8 cellular contexts compared by ENCODE assay signal in genomic region chr1:205631010-205631726, GRCh38. TPM values are rescaled to one million over a fixed set of nuclear protein-coding genes. Genes with fewer than 3 reads are reported as not detected.
DNase-seq lines count a peak whose midpoint lies in the region; ATAC-seq and TF ChIP-seq lines count a peak whose summit lies in the region.

No MANE protein-coding gene starts in this region.

- intact Hi-C loops in PC-9 (cut with micrococcal nuclease; ENCODE audit: unreplicated experiment) (no loop called here), esophagus muscularis mucosa (cut with DNase I) (no loop called here)

- H3K27me3 Mint-ChIP-seq in activated T-cell treated with anti-CD3 and anti-CD28 coated beads, Interleukin-2, amount 50 U/mL, for 4 hours (ENCODE audit: low read depth): no peaks in the 10 kb centered on the region
- H3K27me3 Mint-ChIP-seq in naive B cell: no peaks in the 10 kb centered on the region

- peak; percentile 87 for DNase-seq in DMS79 (lab: John Stamatoyannopoulos, UW)
- DNase-seq in KG1 (lab: John Stamatoyannopoulos, UW): peak; percentile 62
- DNase-seq in PC-9: peak; percentile 73 to 81
- DNase-seq in activated T-cell treated with anti-CD3 and anti-CD28 coated beads, Interleukin-2, amount 50 U/mL, for 4 hours: peak; percentile 74
- DNase-seq in esophagus muscularis mucosa (ENCODE audit: extremely low spot score): peak; percentile 92
- DNase-seq in naive B cell: peak; percentile 83
- DNase-seq in stimulated activated effector memory CD8-positive, alpha-beta T cell treated with anti-CD3 and anti-CD28 coated beads, Interleukin-12 subunit alpha, Interleukin-12 subunit beta, amount 100 ng/mL, for 72 hours (ENCODE audit: low spot score in 2 of 2): peak; percentile 49 to 87

- H3K4me3 ChIP-seq in PC-9 (peak overlapping the region; percentile 92), esophagus muscularis mucosa (peak overlapping the region; percentile 73 to 89 (median 81))

- peaks cover 5% of the 10 kb centered on the region; the same call in 1 of the 2 replicates for H3K36me3 ChIP-seq in PC-9 (ENCODE audit: low read depth)
- no peaks in the 10 kb centered on the region for H3K36me3 ChIP-seq in esophagus muscularis mucosa

- peak overlapping the region; percentile 88 for H3K4me3 Mint-ChIP-seq in activated T-cell treated with anti-CD3 and anti-CD28 coated beads, Interleukin-2, amount 50 U/mL, for 4 hours
- peak overlapping the region; percentile 78 to 98 (median 96) for H3K4me3 Mint-ChIP-seq in naive B cell
- peak overlapping the region; percentile 84 for H3K4me3 Mint-ChIP-seq in stimulated activated effector memory CD8-positive, alpha-beta T cell treated with anti-CD3 and anti-CD28 coated beads, Interleukin-12 subunit alpha, Interleukin-12 subunit beta, amount 100 ng/mL, for 72 hours

- CTCF ChIA-PET in PC-9 (lab: Charles Lee): interaction anchor here (0.6 kb wide), 2 partner anchors 95 to 144 kb away, joined by 4 read pairs; partner anchors contain the start of gene RAB29

- TF ChIP-seq POLR2A in esophagus muscularis mucosa (IDR thresholded peaks at IDR 0.05; ENCODE audit: low read depth): no peak

- peak overlapping the region; percentile 81 to 99 (median 97) for H3K27ac Mint-ChIP-seq in naive B cell
- H3K27ac Mint-ChIP-seq in stimulated activated effector memory CD8-positive, alpha-beta T cell treated with anti-CD3 and anti-CD28 coated beads, Interleukin-12 subunit alpha, Interleukin-12 subunit beta, amount 100 ng/mL, for 72 hours: peak overlapping the region; percentile 94

- peaks cover 37% of the 10 kb centered on the region for H3K4me1 Mint-ChIP-seq in activated T-cell treated with anti-CD3 and anti-CD28 coated beads, Interleukin-2, amount 50 U/mL, for 4 hours (ENCODE audit: low read depth)
- peaks cover 13 to 54% (median 43%) of the 10 kb centered on the region in 3 donors for H3K4me1 Mint-ChIP-seq in naive B cell
- H3K4me1 Mint-ChIP-seq in stimulated activated effector memory CD8-positive, alpha-beta T cell treated with anti-CD3 and anti-CD28 coated beads, Interleukin-12 subunit alpha, Interleukin-12 subunit beta, amount 100 ng/mL, for 72 hours: peaks cover 36% of the 10 kb centered on the region

- H3K4me2 ChIP-seq in PC-9: peak overlapping the region; percentile 93

- H3K27ac ChIP-seq in PC-9 (peak overlapping the region; percentile 84), esophagus muscularis mucosa (replicated peaks in 1 of 4) (peak overlapping the region; percentile 96 to 98 (median 96))

- POLR2A ChIA-PET in PC-9 (lab: Charles Lee; ENCODE audit: unreplicated experiment): interaction anchor here (0.6 to 0.8 kb wide), 4 partner anchors 85 to 141 kb away, joined by 3 to 9 read pairs (median 6); no protein-coding TSS in a partner anchor

- H3F3A ChIP-seq in PC-9 (ENCODE audit: insufficient read depth, low read depth): peaks cover 41% of the 10 kb centered on the region

- TF ChIP-seq CTCF in PC-9 (conservative IDR thresholded peaks at IDR 0.05) (no peak), esophagus muscularis mucosa (IDR thresholded peaks at IDR 0.05) (no peak)

- peak overlapping the region; percentile 77 for H2AFZ ChIP-seq in PC-9

- no peak for TF ChIP-seq EP300 in esophagus muscularis mucosa (IDR thresholded peaks at IDR 0.05)

- WGBS in esophagus muscularis mucosa: under 1% methylated on average over 30 of the region's 73 CpGs

- H3K4me1 ChIP-seq in PC-9 (replicated peaks; ENCODE audit: insufficient read depth) (peaks cover 22% of the 10 kb centered on the region), esophagus muscularis mucosa (peaks cover 34 to 51% (median 36%) of the 10 kb centered on the region in 4 donors)

- peak; percentile 62 for ATAC-seq in GM21786 (IDR thresholded peaks at IDR 0.05; ENCODE audit: unreplicated experiment)
- peak; percentile 75 to 77 for ATAC-seq in activated T-cell treated with anti-CD3 and anti-CD28 coated beads, Interleukin-2, amount 50 U/mL, for 4 hours
- peak; percentile 65 to 70 for ATAC-seq in naive B cell (ENCODE audit: low read depth in 2 of 2)
- peak; percentile 84 for ATAC-seq in stimulated activated effector memory CD8-positive, alpha-beta T cell treated with anti-CD3 and anti-CD28 coated beads, Interleukin-12 subunit alpha, Interleukin-12 subunit beta, amount 100 ng/mL, for 72 hours

- H3K27me3 ChIP-seq in PC-9 (ENCODE audit: insufficient read depth, low read depth) (no peaks in the 10 kb centered on the region), esophagus muscularis mucosa (no peaks in the 10 kb centered on the region)

- no peaks in the 10 kb centered on the region for H3K9me2 ChIP-seq in PC-9 (ENCODE audit: insufficient read depth)

- H3K79me2 ChIP-seq in PC-9 (ENCODE audit: low read depth): peaks cover 48% of the 10 kb centered on the region

- H3K9me3 ChIP-seq in PC-9 (ENCODE audit: insufficient read depth, low read depth) (no peaks in the 10 kb centered on the region), esophagus muscularis mucosa (no peaks in the 10 kb centered on the region)

- peaks cover 22% of the 10 kb centered on the region for H4K20me1 ChIP-seq in PC-9 (ENCODE audit: insufficient read depth)

- H3K9me3 Mint-ChIP-seq in activated T-cell treated with anti-CD3 and anti-CD28 coated beads, Interleukin-2, amount 50 U/mL, for 4 hours: no peaks in the 10 kb centered on the region
- H3K9me3 Mint-ChIP-seq in naive B cell: no peaks in the 10 kb centered on the region
- no peaks in the 10 kb centered on the region for H3K9me3 Mint-ChIP-seq in stimulated activated effector memory CD8-positive, alpha-beta T cell treated with anti-CD3 and anti-CD28 coated beads, Interleukin-12 subunit alpha, Interleukin-12 subunit beta, amount 100 ng/mL, for 72 hours

- BruUV-seq in PC-9 (replicated peaks; lab: Mats Ljungman, UMichigan): TSS peak; percentile 60

- H3K36me3 Mint-ChIP-seq in activated T-cell treated with anti-CD3 and anti-CD28 coated beads, Interleukin-2, amount 50 U/mL, for 4 hours (ENCODE audit: insufficient read depth): peaks cover 21% of the 10 kb centered on the region
- H3K36me3 Mint-ChIP-seq in naive B cell: no peaks in the 10 kb centered on the region
- H3K36me3 Mint-ChIP-seq in stimulated activated effector memory CD8-positive, alpha-beta T cell treated with anti-CD3 and anti-CD28 coated beads, Interleukin-12 subunit alpha, Interleukin-12 subunit beta, amount 100 ng/mL, for 72 hours: peaks cover 56% of the 10 kb centered on the region

RNA-seq across cellular contexts. Expression of gene ELK4, which starts 0.6 kb away (rescaled TPM):
- total RNA-seq in PC-9 (2021) (40.3 and 48.1 TPM in 2 replicates), esophagus muscularis mucosa (10 to 100 TPM; 18.7 to 23.2 (median 20.5) TPM)
- total RNA-seq in activated T-cell treated with anti-CD3 and anti-CD28 coated beads, Interleukin-2, amount 50 U/mL, for 4 hours: 100 to 1,000 TPM in 2 of 3 donors, 10 to 100 TPM in 1; 90.7 to 103 (median 101) TPM
- 10 to 100 TPM in 1 of 6 donors, 1 to 10 TPM in 5; 4.8 to 10.2 (median 6.0) TPM for polyA plus RNA-seq in naive B cell (ENCODE audit: low read depth in 6 of 6)

RNA-seq across cellular contexts. Expression of gene SLC45A3, which starts 49.1 kb away (rescaled TPM):
- total RNA-seq in PC-9 (2021) (15.2 and 19.9 TPM in 2 replicates), esophagus muscularis mucosa (1 to 10 TPM in 2 of 4 donors, under 1 TPM in 2; 0.86 to 1.7 (median 1.1) TPM)
- total RNA-seq in activated T-cell treated with anti-CD3 and anti-CD28 coated beads, Interleukin-2, amount 50 U/mL, for 4 hours: 1 to 10 TPM in 2 of 3 donors, under 1 TPM in 1; 0.34 to 1.4 (median 1.1) TPM
- 1 to 10 TPM in 5 of 6 donors, under 1 TPM in 1; 0.96 to 5.4 (median 4.0) TPM for polyA plus RNA-seq in naive B cell (ENCODE audit: low read depth in 6 of 6)

Comparison
In these comparisons a context has a peak if more than half of its experiments do, and no peak if none do; other contexts are left out.
1. Peak in every context shown above with its lines: DNase-seq, ATAC-seq, H3K4me3 ChIP-seq and H3K27ac ChIP-seq.